Comparison of ENCODE assay signal across 10 cellular contexts in the genomic region with DNA sequence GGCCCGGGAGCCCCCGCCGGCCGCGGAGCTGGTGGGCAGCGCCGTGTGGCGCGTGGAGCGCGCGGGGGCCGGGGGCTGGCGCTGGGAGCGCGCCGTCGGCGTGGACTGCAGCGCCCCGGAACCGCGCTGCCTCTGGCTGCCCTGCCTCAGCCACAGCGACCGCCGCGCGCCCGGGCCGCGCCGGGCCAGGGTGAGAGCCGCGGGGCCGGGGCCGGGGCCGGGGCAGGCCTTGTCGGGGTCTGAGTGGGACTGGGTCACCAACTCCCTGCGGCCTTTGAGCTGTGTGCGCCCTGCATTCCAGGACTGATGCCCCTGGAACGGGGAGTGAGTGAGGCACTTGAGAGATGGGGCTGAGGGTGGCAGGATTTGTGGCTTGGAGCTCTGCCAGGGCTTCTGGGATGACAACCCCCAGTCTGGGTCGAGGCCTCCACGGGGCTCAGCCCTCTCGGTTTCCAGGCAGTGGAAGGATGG. TPM values are rescaled to one million over a fixed set of nuclear protein-coding genes. Genes with fewer than 3 reads are reported as not detected.
DNase-seq lines count a peak whose midpoint lies in the region; ATAC-seq and TF ChIP-seq lines count a peak whose summit lies in the region.
"Had no signal": no experiment of that assay in that cellular context is flagged by ENCODE, and none has a peak within 500 bp of the region (broad histone marks: within the 10 kb centered on the region; RNA-seq: fewer than 3 reads in every experiment).

No MANE protein-coding gene starts in this region.

- H3K4me1 ChIP-seq in SK-N-SH (ENCODE audit: control insufficient read depth in 1 of 2, insufficient read depth in 2 of 2, low read depth in 1 of 2, low read length in 1 of 2): peaks cover 45 to 58% of the 10 kb centered on the region in 2 experiments; a peak in 3 of 4 replicates
- H3K4me1 ChIP-seq in iPS-20b (ENCODE audit: insufficient read depth, low read length): peaks cover 55% of the 10 kb centered on the region

- H3F3A ChIP-seq in SK-N-SH (replicated peaks; ENCODE audit: insufficient read depth): peaks cover 6% of the 10 kb centered on the region

- peaks cover 37% of the 10 kb centered on the region for H3K27me3 Mint-ChIP-seq in type B pancreatic cell

- H3K4me2 ChIP-seq in SK-N-SH: peak overlapping the region; percentile 88

- peak; percentile 78 for DNase-seq in SK-N-SH
- DNase-seq in astrocyte of the hippocampus (ENCODE audit: low read depth, low spot score): peak; percentile 82
- no peak for DNase-seq in type B pancreatic cell (ENCODE audit: extremely low spot score, unreplicated experiment)
- no peak for DNase-seq in SKM-1 (lab: John Stamatoyannopoulos, UW; ENCODE audit: unreplicated experiment)
- DNase-seq: CD4-positive, CD25-positive, alpha-beta regulatory T cell had no signal

- peaks cover 62% of the 10 kb centered on the region for H3K4me1 Mint-ChIP-seq in type B pancreatic cell (ENCODE audit: unreplicated experiment)

- POLR2A ChIA-PET in SK-N-SH (lab: Yijun Ruan, JAX): interaction anchor here (1.8 kb wide), 1 partner anchor 11 kb away, joined by 6 read pairs; no protein-coding TSS in a partner anchor

- no peaks in the 10 kb centered on the region for H3K9me2 ChIP-seq in SK-N-SH

- H3K36me3 Mint-ChIP-seq in type B pancreatic cell: peaks cover 14% of the 10 kb centered on the region
- H3K36me3 Mint-ChIP-seq: activated naive CD4-positive, alpha-beta T cell treated with anti-CD3 and anti-CD28 coated beads, Interleukin-2, amount 50 U/mL, for 24 hours; CD4-positive, CD25-positive, alpha-beta regulatory T cell had no signal

- TF ChIP-seq CTCF in SK-N-SH (IDR thresholded peaks at IDR 0.05): no peak
- no peak for TF ChIP-seq CTCF in type B pancreatic cell (conservative IDR thresholded peaks at IDR 0.05)

- H3K4me3 ChIP-seq in SK-N-SH (ENCODE audit: low read depth in 2 of 2, low read length in 1 of 2) (peak overlapping the region; percentile 51 to 64), iPS-20b (ENCODE audit: low read length) (peak overlapping the region; percentile 69)

- H3K36me3 ChIP-seq in SK-N-SH (replicated peaks in 1 of 2; ENCODE audit: control insufficient read depth in 1 of 2, insufficient read depth in 2 of 2, low read length in 1 of 2) (peaks cover 0 to 13% of the 10 kb centered on the region in 2 experiments), iPS-20b (ENCODE audit: insufficient read depth, low read depth, low read length) (peaks cover 16% of the 10 kb centered on the region; the same call in 1 of the 2 replicates)

- no peak for TF ChIP-seq RAD21 in SK-N-SH (IDR thresholded peaks at IDR 0.05; ENCODE audit: low read length)

- H3K9ac ChIP-seq in SK-N-SH (peak overlapping the region; percentile 70; the same call in 1 of the 2 replicates), iPS-20b (ENCODE audit: low read depth, low read length) (peak overlapping the region; percentile 71; the same call in 1 of the 2 replicates)

- H3K27ac Mint-ChIP-seq in type B pancreatic cell: peak overlapping the region; percentile 95
- H3K27ac Mint-ChIP-seq: activated naive CD4-positive, alpha-beta T cell treated with anti-CD3 and anti-CD28 coated beads, Interleukin-2, amount 50 U/mL, for 24 hours; CD4-positive, CD25-positive, alpha-beta regulatory T cell had no signal

- no peak overlapping the region for H2AFZ ChIP-seq in SK-N-SH (ENCODE audit: low read depth)

- peaks cover 94% of the 10 kb centered on the region for H3K79me2 ChIP-seq in SK-N-SH (ENCODE audit: insufficient read depth)

- H3K9me3 ChIP-seq in SK-N-SH (no peaks in the 10 kb centered on the region), iPS-20b (ENCODE audit: insufficient read depth, low read depth, low read length) (no peaks in the 10 kb centered on the region)

- H3K27me3 ChIP-seq in SK-N-SH (ENCODE audit: insufficient read depth): no peaks in the 10 kb centered on the region
- H3K27me3 ChIP-seq in iPS-20b (ENCODE audit: insufficient read depth, low read length): peaks cover 18% of the 10 kb centered on the region

- no peak for TF ChIP-seq EP300 in SK-N-SH (IDR thresholded peaks at IDR 0.05; ENCODE audit: borderline replicate concordance in 1 of 2, low read depth in 1 of 2, low read length in 1 of 2)

- H3K27ac ChIP-seq in SK-N-SH (ENCODE audit: low read depth in 2 of 2, low read length in 1 of 2): peak overlapping the region; percentile 71 to 80
- no peak overlapping the region for H3K27ac ChIP-seq in iPS-20b (ENCODE audit: low read length)

- H3K4me3 Mint-ChIP-seq in type B pancreatic cell: peak overlapping the region; percentile 90

- no peaks in the 10 kb centered on the region for H3K9me3 Mint-ChIP-seq in type B pancreatic cell
- H3K9me3 Mint-ChIP-seq: activated naive CD4-positive, alpha-beta T cell treated with anti-CD3 and anti-CD28 coated beads, Interleukin-2, amount 50 U/mL, for 24 hours had no signal

- CTCF ChIA-PET in SK-N-SH (lab: Yijun Ruan, JAX): interaction anchor here (0.6 to 2.5 kb wide), 8 partner anchors 9 to 209 kb away, joined by 4 to 12 read pairs (median 6); no protein-coding TSS in a partner anchor

- WGBS in SK-N-SH (ENCODE audit: low lambda C conversion rate): 0% methylated on average over 4 of the region's 44 CpGs

- no peak; the same call in 1 of the 3 replicates for ATAC-seq in SK-N-SH treated with all-trans-retinoic acid at 6 μM for 48 hours
- no peak for ATAC-seq in GM19395 (IDR thresholded peaks at IDR 0.05; ENCODE audit: unreplicated experiment)
- no peak for ATAC-seq in GM18907 (IDR thresholded peaks at IDR 0.05; ENCODE audit: unreplicated experiment)

- H4K20me1 ChIP-seq in SK-N-SH (ENCODE audit: insufficient read depth): peaks cover 44% of the 10 kb centered on the region

TF ChIP-seq in SK-N-SH, 30 proteins besides CTCF, POLR2A, EP300 and RAD21:
- TF ChIP-seq NFIC (IDR thresholded peaks at IDR 0.05; ENCODE audit: borderline replicate concordance) (peak; percentile 57; the same call in 1 of the 2 replicates), GATA2 (CRISPR knock-in tag; IDR thresholded peaks at IDR 0.05) (no peak), SMC3 (IDR thresholded peaks at IDR 0.05; ENCODE audit: low read depth, low read length) (no peak)

TF ChIP-seq in SK-N-SH treated with all-trans-retinoic acid at 6 μM for 48 hours, 23 proteins besides CTCF, POLR2A, EP300 and RAD21 (continues in another document):
- TF ChIP-seq CSRNP3 (CRISPR knock-in tag; IDR thresholded peaks at IDR 0.05) (no peak), TCF4 (CRISPR knock-in tag; IDR thresholded peaks at IDR 0.05; ENCODE audit: borderline replicate concordance) (no peak), ZC3H10 (CRISPR knock-in tag; IDR thresholded peaks at IDR 0.05) (no peak), TSHZ2 (CRISPR knock-in tag; IDR thresholded peaks at IDR 0.05) (no peak), BACH2 (CRISPR knock-in tag; IDR thresholded peaks at IDR 0.05; ENCODE audit: borderline replicate concordance) (no peak), RARB (CRISPR knock-in tag; IDR thresholded peaks at IDR 0.05) (no peak)
- TF ChIP-seq, protein P1, sequence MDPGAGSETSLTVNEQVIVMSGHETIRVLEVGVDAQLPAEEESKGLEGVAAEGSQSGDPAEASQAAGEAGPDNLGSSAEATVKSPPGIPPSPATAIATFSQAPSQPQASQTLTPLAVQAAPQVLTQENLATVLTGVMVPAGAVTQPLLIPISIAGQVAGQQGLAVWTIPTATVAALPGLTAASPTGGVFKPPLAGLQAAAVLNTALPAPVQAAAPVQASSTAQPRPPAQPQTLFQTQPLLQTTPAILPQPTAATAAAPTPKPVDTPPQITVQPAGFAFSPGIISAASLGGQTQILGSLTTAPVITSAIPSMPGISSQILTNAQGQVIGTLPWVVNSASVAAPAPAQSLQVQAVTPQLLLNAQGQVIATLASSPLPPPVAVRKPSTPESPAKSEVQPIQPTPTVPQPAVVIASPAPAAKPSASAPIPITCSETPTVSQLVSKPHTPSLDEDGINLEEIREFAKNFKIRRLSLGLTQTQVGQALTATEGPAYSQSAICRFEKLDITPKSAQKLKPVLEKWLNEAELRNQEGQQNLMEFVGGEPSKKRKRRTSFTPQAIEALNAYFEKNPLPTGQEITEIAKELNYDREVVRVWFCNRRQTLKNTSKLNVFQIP (CRISPR knock-in tag; IDR thresholded peaks at IDR 0.05; ENCODE audit: borderline replicate concordance, low read depth): no peak

RNA-seq across cellular contexts. Expression of gene ARHGAP23, which starts 25.7 kb away (rescaled TPM):
- 10.6 and 19.2 TPM in 2 replicates for polyA plus RNA-seq in SK-N-SH (2012; rRNA removed)
- 14.2 and 19.1 TPM in 2 replicates for polyA plus RNA-seq in SK-N-SH (2012; cell fraction: cytosol; rRNA removed)
- 31.5 and 36.7 TPM in 2 replicates for polyA plus RNA-seq in SK-N-SH (2012; cell fraction: nucleus; rRNA removed)
- total RNA-seq in type B pancreatic cell (ENCODE audit: low replicate concordance): 114 and 333 TPM in 2 replicates

Comparison
In these comparisons a context has a peak if more than half of its experiments do, and no peak if none do; other contexts are left out.
1. DNase-seq: peak in SK-N-SH (single experiment) and astrocyte of the hippocampus (single experiment); none in type B pancreatic cell (single experiment) and SKM-1 (single experiment).